1 cellular context compared by ENCODE assay signal in the genomic region with DNA sequence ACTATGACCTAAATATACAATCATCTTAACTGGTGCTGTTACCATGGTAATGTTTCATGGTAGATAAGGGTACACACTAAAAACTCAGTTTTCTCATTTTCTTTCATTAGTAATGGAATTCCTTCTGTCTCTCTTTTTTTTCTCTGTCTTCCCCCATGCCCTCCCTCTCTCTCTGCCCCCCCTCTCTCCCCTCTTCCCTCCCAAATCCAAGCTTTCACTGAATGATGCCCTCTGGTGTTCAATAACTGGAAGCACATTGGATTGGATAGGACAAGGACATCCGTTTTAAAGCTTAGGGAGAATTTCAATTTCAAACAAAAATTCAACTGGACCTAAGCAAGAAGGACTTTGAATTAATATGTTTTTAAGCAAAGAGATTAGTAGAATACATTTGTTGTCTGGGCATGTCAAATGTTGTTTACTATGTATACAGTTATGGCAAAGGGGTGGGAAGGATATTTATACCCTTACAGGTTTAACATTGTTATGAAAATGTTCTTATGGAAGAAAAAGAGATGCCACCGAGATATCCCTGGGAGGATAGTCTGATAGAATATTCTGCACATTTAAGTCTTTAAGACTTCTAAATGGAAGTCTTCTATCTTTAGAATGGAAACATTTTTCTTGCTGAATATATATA.
TF ChIP-seq lines count a peak whose summit lies in the region.

No MANE protein-coding gene starts in this region.

TF ChIP-seq in HepG2, 621 proteins besides CTCF, POLR2A, EP300 and RAD21 (continued from another document):
- TF ChIP-seq, protein P1, sequence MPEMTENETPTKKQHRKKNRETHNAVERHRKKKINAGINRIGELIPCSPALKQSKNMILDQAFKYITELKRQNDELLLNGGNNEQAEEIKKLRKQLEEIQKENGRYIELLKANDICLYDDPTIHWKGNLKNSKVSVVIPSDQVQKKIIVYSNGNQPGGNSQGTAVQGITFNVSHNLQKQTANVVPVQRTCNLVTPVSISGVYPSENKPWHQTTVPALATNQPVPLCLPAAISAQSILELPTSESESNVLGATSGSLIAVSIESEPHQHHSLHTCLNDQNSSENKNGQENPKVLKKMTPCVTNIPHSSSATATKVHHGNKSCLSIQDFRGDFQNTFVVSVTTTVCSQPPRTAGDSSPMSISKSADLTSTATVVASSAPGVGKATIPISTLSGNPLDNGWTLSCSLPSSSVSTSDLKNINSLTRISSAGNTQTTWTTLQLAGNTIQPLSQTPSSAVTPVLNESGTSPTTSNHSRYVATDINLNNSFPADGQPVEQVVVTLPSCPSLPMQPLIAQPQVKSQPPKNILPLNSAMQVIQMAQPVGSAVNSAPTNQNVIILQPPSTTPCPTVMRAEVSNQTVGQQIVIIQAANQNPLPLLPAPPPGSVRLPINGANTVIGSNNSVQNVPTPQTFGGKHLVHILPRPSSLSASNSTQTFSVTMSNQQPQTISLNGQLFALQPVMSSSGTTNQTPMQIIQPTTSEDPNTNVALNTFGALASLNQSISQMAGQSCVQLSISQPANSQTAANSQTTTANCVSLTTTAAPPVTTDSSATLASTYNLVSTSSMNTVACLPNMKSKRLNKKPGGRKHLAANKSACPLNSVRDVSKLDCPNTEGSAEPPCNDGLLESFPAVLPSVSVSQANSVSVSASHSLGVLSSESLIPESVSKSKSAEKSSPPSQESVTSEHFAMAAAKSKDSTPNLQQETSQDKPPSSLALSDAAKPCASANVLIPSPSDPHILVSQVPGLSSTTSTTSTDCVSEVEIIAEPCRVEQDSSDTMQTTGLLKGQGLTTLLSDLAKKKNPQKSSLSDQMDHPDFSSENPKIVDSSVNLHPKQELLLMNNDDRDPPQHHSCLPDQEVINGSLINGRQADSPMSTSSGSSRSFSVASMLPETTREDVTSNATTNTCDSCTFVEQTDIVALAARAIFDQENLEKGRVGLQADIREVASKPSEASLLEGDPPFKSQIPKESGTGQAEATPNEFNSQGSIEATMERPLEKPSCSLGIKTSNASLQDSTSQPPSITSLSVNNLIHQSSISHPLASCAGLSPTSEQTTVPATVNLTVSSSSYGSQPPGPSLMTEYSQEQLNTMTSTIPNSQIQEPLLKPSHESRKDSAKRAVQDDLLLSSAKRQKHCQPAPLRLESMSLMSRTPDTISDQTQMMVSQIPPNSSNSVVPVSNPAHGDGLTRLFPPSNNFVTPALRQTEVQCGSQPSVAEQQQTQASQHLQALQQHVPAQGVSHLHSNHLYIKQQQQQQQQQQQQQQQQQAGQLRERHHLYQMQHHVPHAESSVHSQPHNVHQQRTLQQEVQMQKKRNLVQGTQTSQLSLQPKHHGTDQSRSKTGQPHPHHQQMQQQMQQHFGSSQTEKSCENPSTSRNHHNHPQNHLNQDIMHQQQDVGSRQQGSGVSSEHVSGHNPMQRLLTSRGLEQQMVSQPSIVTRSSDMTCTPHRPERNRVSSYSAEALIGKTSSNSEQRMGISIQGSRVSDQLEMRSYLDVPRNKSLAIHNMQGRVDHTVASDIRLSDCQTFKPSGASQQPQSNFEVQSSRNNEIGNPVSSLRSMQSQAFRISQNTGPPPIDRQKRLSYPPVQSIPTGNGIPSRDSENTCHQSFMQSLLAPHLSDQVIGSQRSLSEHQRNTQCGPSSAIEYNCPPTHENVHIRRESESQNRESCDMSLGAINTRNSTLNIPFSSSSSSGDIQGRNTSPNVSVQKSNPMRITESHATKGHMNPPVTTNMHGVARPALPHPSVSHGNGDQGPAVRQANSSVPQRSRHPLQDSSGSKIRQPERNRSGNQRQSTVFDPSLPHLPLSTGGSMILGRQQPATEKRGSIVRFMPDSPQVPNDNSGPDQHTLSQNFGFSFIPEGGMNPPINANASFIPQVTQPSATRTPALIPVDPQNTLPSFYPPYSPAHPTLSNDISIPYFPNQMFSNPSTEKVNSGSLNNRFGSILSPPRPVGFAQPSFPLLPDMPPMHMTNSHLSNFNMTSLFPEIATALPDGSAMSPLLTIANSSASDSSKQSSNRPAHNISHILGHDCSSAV (CRISPR knock-in tag; IDR thresholded peaks at IDR 0.05; ENCODE audit: borderline replicate concordance): no peak
- no peak for TF ChIP-seq NKX3-1 (CRISPR knock-in tag; IDR thresholded peaks at IDR 0.05)
- TF ChIP-seq, protein P2, sequence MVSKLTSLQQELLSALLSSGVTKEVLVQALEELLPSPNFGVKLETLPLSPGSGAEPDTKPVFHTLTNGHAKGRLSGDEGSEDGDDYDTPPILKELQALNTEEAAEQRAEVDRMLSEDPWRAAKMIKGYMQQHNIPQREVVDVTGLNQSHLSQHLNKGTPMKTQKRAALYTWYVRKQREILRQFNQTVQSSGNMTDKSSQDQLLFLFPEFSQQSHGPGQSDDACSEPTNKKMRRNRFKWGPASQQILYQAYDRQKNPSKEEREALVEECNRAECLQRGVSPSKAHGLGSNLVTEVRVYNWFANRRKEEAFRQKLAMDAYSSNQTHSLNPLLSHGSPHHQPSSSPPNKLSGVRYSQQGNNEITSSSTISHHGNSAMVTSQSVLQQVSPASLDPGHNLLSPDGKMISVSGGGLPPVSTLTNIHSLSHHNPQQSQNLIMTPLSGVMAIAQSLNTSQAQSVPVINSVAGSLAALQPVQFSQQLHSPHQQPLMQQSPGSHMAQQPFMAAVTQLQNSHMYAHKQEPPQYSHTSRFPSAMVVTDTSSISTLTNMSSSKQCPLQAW (CRISPR knock-in tag; IDR thresholded peaks at IDR 0.05): no peak
